ENCODE assay signal across 8 cellular contexts in the genomic region with DNA sequence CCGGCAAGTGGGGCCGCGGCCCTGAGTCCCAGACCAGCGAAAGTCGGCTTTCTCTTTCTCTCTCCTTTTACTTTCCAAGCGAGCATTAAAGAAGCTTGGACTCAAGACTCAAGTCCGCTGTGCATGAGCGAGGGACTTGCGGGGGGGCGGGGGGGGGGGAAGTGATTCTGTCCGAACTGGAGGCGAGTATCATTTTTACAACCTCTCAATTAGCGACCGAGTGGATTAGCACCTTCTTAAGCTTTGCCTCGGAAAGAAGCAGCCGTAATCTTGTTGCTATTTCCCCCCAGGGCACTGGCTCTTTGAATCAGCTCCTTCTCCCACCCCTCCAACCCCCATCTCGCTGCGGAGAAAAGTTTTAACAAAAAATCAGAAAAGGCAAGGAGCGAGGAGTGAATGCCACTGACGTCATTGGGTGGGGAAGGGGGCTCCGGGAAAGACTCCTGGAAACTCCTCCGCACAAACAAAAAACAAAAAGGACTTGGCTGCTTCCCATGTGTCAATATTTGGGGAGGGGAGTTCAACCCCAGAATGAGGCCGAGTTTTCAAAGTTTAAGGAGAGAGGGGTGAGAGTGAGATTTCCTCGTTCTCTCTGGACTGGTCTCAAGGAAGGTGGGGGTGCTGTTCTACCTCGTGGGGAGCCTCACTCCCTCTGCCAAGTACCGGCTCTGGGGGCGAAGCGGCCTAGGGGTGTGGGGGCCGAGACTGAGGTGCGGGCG. TPM values are rescaled to one million over a fixed set of nuclear protein-coding genes. Genes with fewer than 3 reads are reported as not detected.
DNase-seq lines count a peak whose midpoint lies in the region; ATAC-seq and TF ChIP-seq lines count a peak whose summit lies in the region.

No MANE protein-coding gene starts in this region.

- no peaks in the 10 kb centered on the region for H3K36me3 ChIP-seq in psoas muscle (ENCODE audit: insufficient read depth in 1 of 2, low read depth in 1 of 2)

- DNase-seq in NCI-H82 treated with DMSO at 0.1 percent for 48 hours (lab: John Stamatoyannopoulos, UW; ENCODE audit: unreplicated experiment): peak; percentile 43
- no peak for DNase-seq in fibroblast of mammary gland (ENCODE audit: low read depth)
- DNase-seq in psoas muscle: no peak
- DNase-seq in stimulated activated CD8-positive, alpha-beta memory T cell treated with anti-CD3 and anti-CD28 coated beads, Interleukin-4, amount 100 ng/mL, for 48 hours: no peak
- no peak for DNase-seq in foreskin keratinocyte

- no peak for ATAC-seq in psoas muscle
- no peak for ATAC-seq in GM21447 (IDR thresholded peaks at IDR 0.05; ENCODE audit: unreplicated experiment)
- ATAC-seq in foreskin keratinocyte: no peak
- ATAC-seq in HG02610 (IDR thresholded peaks at IDR 0.05; ENCODE audit: unreplicated experiment): no peak

- intact Hi-C loops in psoas muscle (cut with DNase I): no loop called here

- TF ChIP-seq CTCF in fibroblast of mammary gland (conservative IDR thresholded peaks at IDR 0.05; ENCODE audit: control insufficient read depth, insufficient read depth, low read depth, low read length): no peak
- no peak for TF ChIP-seq CTCF in psoas muscle (IDR thresholded peaks at IDR 0.05)
- no peak for TF ChIP-seq CTCF in foreskin keratinocyte (conservative IDR thresholded peaks at IDR 0.05)

- 3 to 6% (median 3%) methylated on average over 31 of the region's 31 CpGs for WGBS in psoas muscle, 3 donors

- H3K27ac ChIP-seq in psoas muscle: no peak overlapping the region
- H3K27ac ChIP-seq in foreskin keratinocyte: no peak overlapping the region

- H3K27me3 ChIP-seq in psoas muscle (ENCODE audit: insufficient read depth in 3 of 3, low read length in 2 of 3): peaks cover 0 to 98% (median 85%) of the 10 kb centered on the region in 3 donors
- peaks cover 100% of the 10 kb centered on the region for H3K27me3 ChIP-seq in foreskin keratinocyte

- peaks cover 63% of the 10 kb centered on the region for H3K4me1 ChIP-seq in psoas muscle
- no peaks in the 10 kb centered on the region for H3K4me1 ChIP-seq in foreskin keratinocyte

- no peaks in the 10 kb centered on the region for H3K9me3 ChIP-seq in psoas muscle

- peak overlapping the region; percentile 22; the same call in 1 of the 2 replicates for H3K4me3 ChIP-seq in GM08714 (ENCODE audit: low read length)
- peak overlapping the region; percentile 2 for H3K4me3 ChIP-seq in fibroblast of mammary gland (ENCODE audit: control insufficient read depth, low read depth, low read length)
- H3K4me3 ChIP-seq in psoas muscle: peak overlapping the region; percentile 71

RNA-seq across cellular contexts. Expression of a gene that starts 2.3 kb away (rescaled TPM):
- under 1 TPM in 1 of 4 donors, not detected in 3; 0.75 TPM for total RNA-seq in psoas muscle
- polyA plus RNA-seq in psoas muscle: not detected
- total RNA-seq in foreskin keratinocyte: not detected in 2 replicates
- 0.06 TPM in 1 of 2 replicates, not detected in the other for polyA plus RNA-seq in foreskin keratinocyte

Comparison
In these comparisons a context has a peak if more than half of its experiments do, and no peak if none do; other contexts are left out.
1. H3K4me3 ChIP-seq: peak in every context shown above with its lines; median percentile 71 in psoas muscle; 22 in GM08714; 2 in fibroblast of mammary gland.